Comparison of ENCODE assay signal across 8 cellular contexts in the genomic region with DNA sequence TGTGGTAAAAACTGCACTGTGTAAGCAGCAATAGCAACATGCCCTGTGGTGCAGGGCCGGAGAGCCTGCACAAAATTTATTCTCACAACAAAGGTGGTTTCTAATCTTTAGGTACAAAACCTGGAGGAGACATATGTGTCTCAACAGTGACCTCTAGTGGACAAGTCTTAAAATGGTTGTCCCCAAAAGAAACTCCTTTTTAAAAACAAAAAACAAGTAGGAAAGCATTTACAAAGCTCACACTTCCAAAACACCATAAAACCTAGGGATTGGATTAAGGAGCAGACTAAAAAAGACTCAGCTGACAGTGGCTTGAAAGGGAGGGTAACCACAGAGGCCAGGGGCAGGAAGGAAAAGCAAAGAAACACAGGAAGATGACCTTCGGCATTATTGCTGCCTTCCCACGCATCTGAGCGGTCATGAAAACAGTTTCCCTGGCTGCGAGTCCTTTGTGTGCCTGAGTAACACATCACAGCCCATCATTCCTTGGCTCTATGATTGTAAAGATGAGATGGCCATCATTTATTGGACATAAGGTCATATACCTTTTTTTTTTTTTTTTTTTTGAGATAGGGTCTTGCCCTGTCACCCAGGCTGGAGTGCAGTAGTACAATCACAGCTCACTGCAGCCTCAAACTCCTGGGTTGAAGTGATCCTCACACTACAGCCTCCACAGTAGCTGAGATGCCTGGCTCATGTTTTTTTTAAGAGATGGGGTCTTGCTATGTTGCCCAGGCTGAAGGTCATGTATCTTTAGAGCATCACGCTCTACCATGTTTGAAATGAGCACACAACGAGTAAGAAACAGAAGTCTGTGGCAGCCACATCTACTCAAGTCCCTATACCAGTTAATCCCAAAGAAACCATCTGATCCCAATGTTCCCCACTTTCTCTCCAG. TPM values are rescaled to one million over a fixed set of nuclear protein-coding genes. Genes with fewer than 3 reads are reported as not detected.
DNase-seq lines count a peak whose midpoint lies in the region; ATAC-seq, FAIRE-seq and TF ChIP-seq lines count a peak whose summit lies in the region.

No MANE protein-coding gene starts in this region.

- no peak overlapping the region for H3K4me2 ChIP-seq in GM12878 (ENCODE audit: control insufficient read depth, insufficient read depth)

- no peaks in the 10 kb centered on the region for H3K27me3 Mint-ChIP-seq in immature natural killer cell (ENCODE audit: low read depth in 3 of 3)

- POLR2A ChIA-PET in GM12878 (lab: Charles Lee) = interaction anchor here (0.6 to 0.7 kb wide), 3 partner anchors 400 to 782 kb away, joined by 3 to 4 read pairs (median 4); no protein-coding TSS in a partner anchor

- FAIRE-seq in GM12878 (lab: Jason Lieb, UNC) = no peak

- no peak overlapping the region for H3K4me3 ChIP-seq in GM12878

- CTCF ChIA-PET in GM12878 (lab: Yijun Ruan, JAX) = interaction anchor here (0.6 to 5.2 kb wide), 17 partner anchors 10 to 875 kb away, joined by 3 to 37 read pairs (median 4); a partner anchor contains a TSS

- H3K9me3 Mint-ChIP-seq in immature natural killer cell = no peaks in the 10 kb centered on the region

- H4K20me1 ChIP-seq in GM12878 (ENCODE audit: control insufficient read depth, insufficient read depth) = no peaks in the 10 kb centered on the region

- TF ChIP-seq POLR2A in GM12878 (IDR thresholded peaks at IDR 0.05; ENCODE audit: low read depth, low read length) = no peak

- TF ChIP-seq RAD21 in GM12878 (IDR thresholded peaks at IDR 0.05; ENCODE audit: insufficient read depth, low read depth, low read length) = peak; percentile 86

- peak overlapping the region in 5 of 6 donors; percentile 16 to 83 (median 67) for H3K27ac Mint-ChIP-seq in immature natural killer cell

- peak overlapping the region in 4 of 5 donors; percentile 27 to 73 (median 50) for H3K4me3 Mint-ChIP-seq in immature natural killer cell

- SMC1A ChIA-PET in GM12878 (lab: Charles Lee; ENCODE audit: uncharacterized antibody, unreplicated experiment) = interaction anchor here (0.6 to 2.6 kb wide), 12 partner anchors 13 to 875 kb away, joined by 3 to 14 read pairs (median 4); no protein-coding TSS in a partner anchor

- H3K27me3 ChIP-seq in GM12878 (replicated peaks in 1 of 2; ENCODE audit: control insufficient read depth in 2 of 2, insufficient read depth in 2 of 2, low read length in 1 of 2) = no peaks in the 10 kb centered on the region

- H2AFZ ChIP-seq in GM12878 (ENCODE audit: control insufficient read depth, low read depth, low read length) = peak overlapping the region; percentile 52; the same call in 1 of the 2 replicates

- peak; percentile 46 to 70 (median 62); a peak in 5 of 6 replicates for TF ChIP-seq CTCF in GM12878 (IDR thresholded peaks at IDR 0.05 in 2 of 3, conservative IDR thresholded peaks at IDR 0.05 in 1 of 3; ENCODE audit: control insufficient read depth in 2 of 3, extremely low read depth in 1 of 3, insufficient read depth in 1 of 3, low read depth in 3 of 3, low read length in 3 of 3)

- BruUV-seq in GM12878 (replicated peaks; lab: Mats Ljungman, UMichigan) = no TSS peak

- peaks cover 3 to 19% (median 7%) of the 10 kb centered on the region in 3 donors for H3K36me3 Mint-ChIP-seq in immature natural killer cell

- peak; percentile 51 for ATAC-seq in HG03342 (IDR thresholded peaks at IDR 0.05; ENCODE audit: unreplicated experiment)
- ATAC-seq in GM12878 = peak; percentile 77
- ATAC-seq in HG03097 (IDR thresholded peaks at IDR 0.05; ENCODE audit: low FRiP score, unreplicated experiment) = no peak

- H3K9me3 ChIP-seq in GM12878 (replicated peaks; ENCODE audit: control insufficient read depth, insufficient read depth, low read length) = no peaks in the 10 kb centered on the region

- peaks cover 18% of the 10 kb centered on the region for H3K4me1 ChIP-seq in GM12878 (ENCODE audit: control insufficient read depth, insufficient read depth, low read length)

- intact Hi-C loops in GM12878 (cut with micrococcal nuclease; ENCODE audit: unreplicated experiment) = loop anchor here (1.0 to 10.0 kb wide), 7 partner anchors 31 to 875 kb away; a partner anchor contains a TSS

- peaks cover 23 to 38% of the 10 kb centered on the region in 2 donors for H3K4me1 Mint-ChIP-seq in immature natural killer cell

- RAD21 ChIA-PET in GM12878 (lab: Charles Lee; ENCODE audit: unreplicated experiment) = interaction anchor here (0.6 to 1.8 kb wide), 6 partner anchors 10 to 875 kb away, joined by 3 to 10 read pairs (median 3); no protein-coding TSS in a partner anchor

- peak; percentile 68 for DNase-seq in A172 (ENCODE audit: low spot score)
- peak; percentile 90 for DNase-seq in G401 (ENCODE audit: low spot score)
- peak; percentile 26 for DNase-seq in NCI-H526 treated with DMSO at 0.1 percent for 48 hours (lab: John Stamatoyannopoulos, UW)
- DNase-seq in GM12878 (ENCODE audit: low read depth, low spot score) = no peak
- peak; percentile 46 to 57 (median 48) for DNase-seq in immature natural killer cell
- peak; percentile 35 for DNase-seq in stromal cell of bone marrow (ENCODE audit: low read depth)

- H3K79me2 ChIP-seq in GM12878 (ENCODE audit: control insufficient read depth, insufficient read depth, low read length) = no peaks in the 10 kb centered on the region

- 0 out of 4 replicates have a peak, but pooled peaks cover 0 to 6% of the 10 kb centered on the region in 2 experiments for H3K36me3 ChIP-seq in GM12878 (ENCODE audit: control insufficient read depth in 2 of 2, insufficient read depth in 2 of 2, low read length in 1 of 2)

- H3K27ac ChIP-seq in GM12878 (ENCODE audit: control insufficient read depth, insufficient read depth) = no peak overlapping the region

- no peak for TF ChIP-seq EP300 in GM12878 (IDR thresholded peaks at IDR 0.05; ENCODE audit: borderline replicate concordance in 1 of 2, control insufficient read depth in 1 of 2, low read depth in 2 of 2, low read length in 2 of 2)

- no peak overlapping the region for H3K9ac ChIP-seq in GM12878 (ENCODE audit: control insufficient read depth, insufficient read depth, low read length)

- 73% methylated on average over 7 of the region's 7 CpGs for WGBS in GM12878 (ENCODE audit: insufficient coverage, insufficient replicate concordance, low lambda C conversion rate, missing lambda C conversion rate)

- in situ Hi-C loops in G401 (cut with HindIII; ENCODE audit: low sequenced_read_pairs) = no loop called here
- in situ Hi-C loops in GM12878 (cut with MboI) = no loop called here

TF ChIP-seq in GM12878, 131 proteins besides CTCF, POLR2A, EP300 and RAD21:
- TF ChIP-seq, protein P1, sequence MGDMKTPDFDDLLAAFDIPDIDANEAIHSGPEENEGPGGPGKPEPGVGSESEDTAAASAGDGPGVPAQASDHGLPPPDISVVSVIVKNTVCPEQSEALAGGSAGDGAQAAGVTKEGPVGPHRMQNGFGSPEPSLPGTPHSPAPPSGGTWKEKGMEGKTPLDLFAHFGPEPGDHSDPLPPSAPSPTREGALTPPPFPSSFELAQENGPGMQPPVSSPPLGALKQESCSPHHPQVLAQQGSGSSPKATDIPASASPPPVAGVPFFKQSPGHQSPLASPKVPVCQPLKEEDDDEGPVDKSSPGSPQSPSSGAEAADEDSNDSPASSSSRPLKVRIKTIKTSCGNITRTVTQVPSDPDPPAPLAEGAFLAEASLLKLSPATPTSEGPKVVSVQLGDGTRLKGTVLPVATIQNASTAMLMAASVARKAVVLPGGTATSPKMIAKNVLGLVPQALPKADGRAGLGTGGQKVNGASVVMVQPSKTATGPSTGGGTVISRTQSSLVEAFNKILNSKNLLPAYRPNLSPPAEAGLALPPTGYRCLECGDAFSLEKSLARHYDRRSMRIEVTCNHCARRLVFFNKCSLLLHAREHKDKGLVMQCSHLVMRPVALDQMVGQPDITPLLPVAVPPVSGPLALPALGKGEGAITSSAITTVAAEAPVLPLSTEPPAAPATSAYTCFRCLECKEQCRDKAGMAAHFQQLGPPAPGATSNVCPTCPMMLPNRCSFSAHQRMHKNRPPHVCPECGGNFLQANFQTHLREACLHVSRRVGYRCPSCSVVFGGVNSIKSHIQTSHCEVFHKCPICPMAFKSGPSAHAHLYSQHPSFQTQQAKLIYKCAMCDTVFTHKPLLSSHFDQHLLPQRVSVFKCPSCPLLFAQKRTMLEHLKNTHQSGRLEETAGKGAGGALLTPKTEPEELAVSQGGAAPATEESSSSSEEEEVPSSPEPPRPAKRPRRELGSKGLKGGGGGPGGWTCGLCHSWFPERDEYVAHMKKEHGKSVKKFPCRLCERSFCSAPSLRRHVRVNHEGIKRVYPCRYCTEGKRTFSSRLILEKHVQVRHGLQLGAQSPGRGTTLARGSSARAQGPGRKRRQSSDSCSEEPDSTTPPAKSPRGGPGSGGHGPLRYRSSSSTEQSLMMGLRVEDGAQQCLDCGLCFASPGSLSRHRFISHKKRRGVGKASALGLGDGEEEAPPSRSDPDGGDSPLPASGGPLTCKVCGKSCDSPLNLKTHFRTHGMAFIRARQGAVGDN (IDR thresholded peaks at IDR 0.05) = no peak
- peak; percentile 80 for TF ChIP-seq SMC3 (IDR thresholded peaks at IDR 0.05; ENCODE audit: borderline replicate concordance, low read length)
- no peak for TF ChIP-seq TARDBP (IDR thresholded peaks at IDR 0.05; ENCODE audit: borderline replicate concordance)
- TF ChIP-seq RUNX3 (IDR thresholded peaks at IDR 0.05; ENCODE audit: low read length) = 0 out of 2 replicates have a peak, but pooled peaks have one; percentile 17
- 0 out of 2 replicates have a peak, but pooled peaks have one; percentile 47 for TF ChIP-seq SIN3A (IDR thresholded peaks at IDR 0.05; ENCODE audit: low read depth, low read length)
TF ChIP-seq in GM12878: peak in this region for 3.

RNA-seq across cellular contexts. Expression of a gene that starts 39.5 kb away (rescaled TPM):
- total RNA-seq in A172 (2014; rRNA removed; shearing (Covaris generic)) = 74.1 and 75.5 TPM in 2 replicates
- 14.9 and 26.7 TPM in 2 replicates for total RNA-seq in G401 (2014; rRNA removed; shearing (Covaris generic))
- total RNA-seq in GM12878 (2013; cell fraction: nucleolus; rRNA removed) = 18.1 and 22.4 TPM in 2 replicates
- 49.2 and 58.1 TPM in 2 replicates for total RNA-seq in GM12878 (2014; rRNA removed)
- total RNA-seq in GM12878 (2014; rRNA removed; fragmentation: Illumina TruSeq; extraction: Trizol) = 56.1 and 62.5 TPM in 2 replicates
- total RNA-seq in GM12878 (2021) = 51.4 and 54.2 TPM in 2 replicates
- 11.1 TPM for polyA plus RNA-seq in GM12878 (2011; ENCODE audit: low read depth)
- polyA plus RNA-seq in GM12878 (2011; rRNA removed) = 79.5 and 81.9 TPM in 2 replicates
- polyA plus RNA-seq in GM12878 (2011; cell fraction: cytosol; rRNA removed) = 78.0 and 82.3 TPM in 2 replicates
- 26.6 and 31.5 TPM in 2 replicates for polyA plus RNA-seq in GM12878 (2011; cell fraction: nucleus; rRNA removed)
- 19.5 and 22.2 TPM in 2 replicates for polyA plus RNA-seq in GM12878 (2012)
- 117 and 139 TPM in 2 replicates for polyA plus RNA-seq in GM12878 (2014; fragmentation: Illumina TruSeq; extraction: Trizol)
- 100 to 1,000 TPM in 1 of 2 experiments, 10 to 100 TPM in 1; 80.7 to 139 TPM for polyA plus RNA-seq in GM12878 (2014; fragmentation: Nextera tagmentation; extraction: Ambion mirVana)
- 67.6 and 78.1 TPM in 2 replicates for polyA plus RNA-seq in GM12878 (2014; rRNA removed)
- 100 to 1,000 TPM; 105 to 108 TPM for polyA plus RNA-seq in GM12878 (2016; fragmentation: Nextera tagmentation; extraction: Ambion mirVana)
- polyA minus RNA-seq in GM12878 (2011; rRNA and poly(A)+ RNA removed) = 42.9 and 53.7 TPM in 2 replicates
- 14.8 and 25.7 TPM in 2 replicates for polyA minus RNA-seq in GM12878 (2011; cell fraction: cytosol; rRNA and poly(A)+ RNA removed)
- 8.6 and 13.8 TPM in 2 replicates for polyA minus RNA-seq in GM12878 (2011; cell fraction: nucleus; rRNA and poly(A)+ RNA removed)
- polyA plus RNA-seq in immature natural killer cell = 100 to 1,000 TPM; 150 to 248 (median 181) TPM
